Comparison of ENCODE assay signal across 9 cellular contexts in genomic region chr4:7335363-7336066, GRCh38.
DNase-seq lines count a peak whose midpoint lies in the region; ATAC-seq, FAIRE-seq and TF ChIP-seq lines count a peak whose summit lies in the region.
"Had no signal": no experiment of that assay in that cellular context is flagged by ENCODE, and none has a peak within 500 bp of the region (broad histone marks: within the 10 kb centered on the region; RNA-seq: fewer than 3 reads in every experiment).

No MANE protein-coding gene starts in this region.

- TF ChIP-seq CTCF in DOHH2 (IDR thresholded peaks at IDR 0.05; ENCODE audit: low read depth, low read length, poor library complexity, severe bottlenecking) (peak; percentile 92), brain microvascular endothelial cell (IDR thresholded peaks at IDR 0.05; ENCODE audit: low read depth, low read length, missing control alignments) (peak; percentile 85), keratinocyte (optimal IDR thresholded peaks at IDR 0.05 in 1 of 3, IDR thresholded peaks at IDR 0.05 in 1 of 3, conservative IDR thresholded peaks at IDR 0.05 in 1 of 3; ENCODE audit: extremely low read depth in 1 of 3, insufficient read depth in 2 of 3, low read length in 3 of 3) (peak in 2 of 3 experiments; percentile 77 to 92)

- dilution Hi-C loops in keratinocyte (cut with MboI; ENCODE audit: extremely low pct_ligation_motif_present, low sequenced_read_pairs): no loop called here

- H3K9me3 ChIP-seq in DOHH2 (ENCODE audit: control insufficient read depth, insufficient read depth, low read length) (peaks cover 7% of the 10 kb centered on the region; the same call in 1 of the 2 replicates), keratinocyte (ENCODE audit: control insufficient read depth, low read depth, low read length) (peaks cover 5% of the 10 kb centered on the region)

- H3K27ac ChIP-seq in DOHH2 (ENCODE audit: low read depth, low read length) (no peak overlapping the region), brain microvascular endothelial cell (no peak overlapping the region), keratinocyte (ENCODE audit: control insufficient read depth, insufficient read depth, low read length) (no peak overlapping the region)

- H3K36me3 ChIP-seq in DOHH2 (ENCODE audit: control insufficient read depth, low read length) (no peaks in the 10 kb centered on the region), brain microvascular endothelial cell (replicated peaks) (no peaks in the 10 kb centered on the region), keratinocyte (ENCODE audit: control insufficient read depth in 2 of 2, extremely low read depth in 1 of 2, insufficient read depth in 2 of 2, low read length in 2 of 2) (no peaks in the 10 kb centered on the region)

- no peak overlapping the region for H3K9ac ChIP-seq in keratinocyte (ENCODE audit: control insufficient read depth, extremely low read depth, insufficient read depth, low read length)

- peak overlapping the region; percentile 10 for H2AFZ ChIP-seq in keratinocyte (ENCODE audit: control insufficient read depth, low read length)

- H3K79me2 ChIP-seq in DOHH2 (ENCODE audit: control insufficient read depth, low read length): no peaks in the 10 kb centered on the region
- no peaks in the 10 kb centered on the region for H3K79me2 ChIP-seq in keratinocyte (ENCODE audit: control insufficient read depth, insufficient read depth, low read length)

- H4K20me1 ChIP-seq in DOHH2 (ENCODE audit: control insufficient read depth, insufficient read depth, low read depth, low read length): no peaks in the 10 kb centered on the region
- no peaks in the 10 kb centered on the region for H4K20me1 ChIP-seq in keratinocyte (ENCODE audit: control insufficient read depth, extremely low read depth, insufficient read depth, low read length)

- H3K4me1 ChIP-seq in DOHH2 (ENCODE audit: control insufficient read depth, low read length): peaks cover 19% of the 10 kb centered on the region
- H3K4me1 ChIP-seq in keratinocyte (ENCODE audit: control insufficient read depth, extremely low read depth, insufficient read depth, low read length): peaks cover 11% of the 10 kb centered on the region

- in situ Hi-C loops in brain microvascular endothelial cell (cut with HindIII; ENCODE audit: low pct_ligation_motif_present, low sequenced_read_pairs): no loop called here

- no peaks in the 10 kb centered on the region for H3F3A ChIP-seq in DOHH2 (ENCODE audit: control insufficient read depth, insufficient read depth)

- DNase-seq in SKM-1 (lab: John Stamatoyannopoulos, UW; ENCODE audit: unreplicated experiment) (peak; percentile 24), brain microvascular endothelial cell (no peak), keratinocyte (ENCODE audit: low read depth, low spot score) (no peak), DMS153 (lab: John Stamatoyannopoulos, UW) (no peak), NCI-H446 treated with DMSO at 0.1 percent for 48 hours (lab: John Stamatoyannopoulos, UW) (no peak)
- DNase-seq in stimulated activated CD4-positive, alpha-beta T cell treated with anti-CD3 and anti-CD28 coated beads, Interleukin-4, amount 100 ng/mL, for 48 hours (ENCODE audit: low read depth in 2 of 2): peak; percentile 51 to 70

- H3K4me3 ChIP-seq in DOHH2 (ENCODE audit: low read length): no peak overlapping the region
- H3K4me3 ChIP-seq in brain microvascular endothelial cell (ENCODE audit: low read depth, low read length): no peak overlapping the region
- no peak overlapping the region for H3K4me3 ChIP-seq in keratinocyte (ENCODE audit: control insufficient read depth in 2 of 3, extremely low read depth in 1 of 3, insufficient read depth in 2 of 3, low read depth in 1 of 3, low read length in 3 of 3)

- H3K27me3 ChIP-seq in DOHH2 (ENCODE audit: control insufficient read depth, low read length) (no peaks in the 10 kb centered on the region), brain microvascular endothelial cell (replicated peaks) (no peaks in the 10 kb centered on the region), keratinocyte (ENCODE audit: control insufficient read depth, extremely low read depth, insufficient read depth, low read length) (peaks cover 13% of the 10 kb centered on the region)

- H3K4me2 ChIP-seq in DOHH2 (ENCODE audit: low read length): no peak overlapping the region
- peak overlapping the region; percentile 54 for H3K4me2 ChIP-seq in keratinocyte (ENCODE audit: control insufficient read depth, extremely low read depth, insufficient read depth, low read depth, low read length)

- ATAC-seq in HG03442 (IDR thresholded peaks at IDR 0.05; ENCODE audit: unreplicated experiment): peak; percentile 64

- H3K9me1 ChIP-seq in keratinocyte (ENCODE audit: control insufficient read depth, extremely low read depth, insufficient read depth, low read length): no peaks in the 10 kb centered on the region

- H3K9me2 ChIP-seq in DOHH2 (replicated peaks; ENCODE audit: control insufficient read depth, low read length): no peaks in the 10 kb centered on the region

- no peak for FAIRE-seq in keratinocyte (lab: Jason Lieb, UNC)
- FAIRE-seq: TTC549 had no signal

Comparison
In these comparisons a context has a peak if more than half of its experiments do, and no peak if none do; other contexts are left out.
1. DNase-seq: peak in SKM-1 (single experiment) and stimulated activated CD4-positive, alpha-beta T cell treated with anti-CD3 and anti-CD28 coated beads, Interleukin-4, amount 100 ng/mL, for 48 hours (2 of 2); none in brain microvascular endothelial cell (single experiment), keratinocyte (single experiment), DMS153 (single experiment) and NCI-H446 treated with DMSO at 0.1 percent for 48 hours (single experiment).
2. Peak in every context shown above with its lines, with median percentiles within 50 percentile points of each other: CTCF ChIP-seq.